ENCODE assay signal across 8 cellular contexts in genomic region chr1:44417351-44418021, GRCh38. TPM values are rescaled to one million over a fixed set of nuclear protein-coding genes. Genes with fewer than 3 reads are reported as not detected.
A peak's percentile ranks its signal among the peaks of the same experiment; 100 is the strongest.
DNase-seq lines count a peak whose midpoint lies in the region; ATAC-seq and TF ChIP-seq lines count a peak whose summit lies in the region.

No MANE protein-coding gene starts in this region.

- peak overlapping the region in 1 of 4 donors; percentile 17 for H3K27ac ChIP-seq in esophagus squamous epithelium

- DNase-seq in NCI-H2081 (lab: John Stamatoyannopoulos, UW), result peak; percentile 58 to 70
- no peak for DNase-seq in NCI-H2081 treated with DMSO at 0.1 percent for 48 hours (lab: John Stamatoyannopoulos, UW)
- DNase-seq in NCI-H82 treated with DMSO at 0.1 percent for 48 hours (lab: John Stamatoyannopoulos, UW; ENCODE audit: unreplicated experiment), result peak; percentile 15
- DNase-seq in esophagus squamous epithelium (lab: John Stamatoyannopoulos, UW), result no peak
- peak; percentile 87 for DNase-seq in nephron progenitor cell

- ATAC-seq in HG02588 (IDR thresholded peaks at IDR 0.05; ENCODE audit: unreplicated experiment), result no peak
- ATAC-seq in GM18505 (IDR thresholded peaks at IDR 0.05; ENCODE audit: unreplicated experiment), result no peak
- no peak for ATAC-seq in GM19463 (IDR thresholded peaks at IDR 0.05; ENCODE audit: unreplicated experiment)

- peak overlapping the region; percentile 49 for H3K27ac Mint-ChIP-seq in nephron progenitor cell

- TF ChIP-seq POLR2A in esophagus squamous epithelium (IDR thresholded peaks at IDR 0.05) (no peak), GM18505 (IDR thresholded peaks at IDR 0.05; ENCODE audit: borderline replicate concordance, extremely low read depth, insufficient read depth, insufficient read length) (no peak)

- no peaks in the 10 kb centered on the region for H3K9me3 Mint-ChIP-seq in nephron progenitor cell

- no peaks in the 10 kb centered on the region for H3K36me3 ChIP-seq in esophagus squamous epithelium

- 14 to 26% methylated on average over 14 to 23 of the region's 65 CpGs for WGBS in esophagus squamous epithelium, 2 donors

- intact Hi-C loops in esophagus squamous epithelium (cut with DNase I), result no loop called here

- peaks cover 41% of the 10 kb centered on the region for H3K4me1 Mint-ChIP-seq in nephron progenitor cell

- H3K4me3 ChIP-seq in esophagus squamous epithelium, result peak overlapping the region in 3 of 4 donors; percentile 27 to 57 (median 41)

- no peaks in the 10 kb centered on the region for H3K36me3 Mint-ChIP-seq in nephron progenitor cell (ENCODE audit: low read depth)

- peaks cover 4 to 29% (median 9%) of the 10 kb centered on the region in 3 donors for H3K4me1 ChIP-seq in esophagus squamous epithelium

- H3K4me3 Mint-ChIP-seq in nephron progenitor cell, result peak overlapping the region; percentile 81

- TF ChIP-seq CTCF in esophagus squamous epithelium (IDR thresholded peaks at IDR 0.05) (no peak), nephron progenitor cell (IDR thresholded peaks at IDR 0.05) (no peak)

- no peaks in the 10 kb centered on the region for H3K9me3 ChIP-seq in esophagus squamous epithelium

- peaks cover 3% of the 10 kb centered on the region for H3K27me3 Mint-ChIP-seq in nephron progenitor cell (ENCODE audit: low read depth, poor library complexity)

- H3K27me3 ChIP-seq in esophagus squamous epithelium, result peaks cover 10 to 100% (median 27%) of the 10 kb centered on the region in 4 donors

RNA-seq across cellular contexts. Expression of gene RNF220, which starts 12.4 kb away (rescaled TPM):
- total RNA-seq in esophagus squamous epithelium, result 100 to 1,000 TPM in 1 of 4 donors, 10 to 100 TPM in 3; 44.8 to 111 (median 60.3) TPM

Comparison
In these comparisons a context has a peak if more than half of its experiments do, and no peak if none do; other contexts are left out.
1. DNase-seq: peak in NCI-H2081 (2 of 2), NCI-H82 treated with DMSO at 0.1 percent for 48 hours (single experiment) and nephron progenitor cell (single experiment); none in NCI-H2081 treated with DMSO at 0.1 percent for 48 hours (single experiment) and esophagus squamous epithelium (single experiment).